In the genomic region with DNA sequence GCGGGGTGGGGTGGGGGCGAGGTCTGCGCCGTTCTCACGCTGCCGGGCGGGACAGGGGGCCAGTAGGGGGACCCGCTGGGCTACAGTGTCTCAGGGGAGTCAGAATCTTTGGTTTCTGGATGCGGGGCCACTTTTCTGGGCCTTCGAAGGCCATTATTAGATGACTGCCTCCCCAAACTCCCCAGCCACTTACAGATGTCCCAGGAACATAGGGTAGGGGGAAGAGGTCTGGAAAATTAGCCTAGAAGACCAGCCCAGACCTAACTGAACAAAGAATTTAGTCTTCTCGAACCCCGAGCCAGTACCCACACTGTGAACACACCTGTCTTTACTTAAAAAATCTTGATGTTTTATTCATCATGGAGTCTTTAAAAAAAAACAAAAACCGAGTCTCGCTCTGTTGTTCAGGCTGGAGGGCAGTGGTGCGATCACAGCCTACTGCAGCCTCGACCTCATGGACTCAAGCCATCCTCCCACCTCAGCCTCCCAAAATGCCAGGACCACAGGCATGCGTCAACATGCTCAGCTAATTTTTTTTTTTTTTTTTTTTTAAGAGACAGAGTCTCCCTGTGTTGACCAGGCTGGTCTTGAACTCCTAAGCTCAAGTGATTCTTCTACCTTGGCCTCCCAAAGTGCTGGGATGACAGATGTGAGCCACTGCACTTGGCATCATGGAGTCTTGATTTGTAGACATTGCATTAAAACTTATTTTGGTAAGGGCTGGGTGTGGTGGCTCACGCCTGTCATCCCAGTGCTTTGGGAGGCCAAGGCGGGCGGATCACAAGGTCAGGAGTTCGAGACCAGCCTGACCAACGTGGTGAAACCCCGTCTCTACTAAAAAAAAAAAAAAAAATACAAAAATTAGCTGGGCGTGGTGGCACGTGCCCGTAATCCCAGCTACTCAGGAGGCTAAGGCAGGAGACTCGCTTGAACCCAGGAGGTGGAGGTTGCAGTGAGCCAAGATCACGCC, we compare ENCODE assay signal across 9 cellular contexts. TPM values are rescaled to one million over a fixed set of nuclear protein-coding genes. Genes with fewer than 3 reads are reported as not detected.
DNase-seq lines count a peak whose midpoint lies in the region; ATAC-seq and TF ChIP-seq lines count a peak whose summit lies in the region.
"Had no signal": no experiment of that assay in that cellular context is flagged by ENCODE, and none has a peak within 500 bp of the region (broad histone marks: within the 10 kb centered on the region; RNA-seq: fewer than 3 reads in every experiment).

No MANE protein-coding gene starts in this region.

- peaks cover 14% of the 10 kb centered on the region for H3F3A ChIP-seq in SU-DHL-6 (ENCODE audit: insufficient read depth)

- DNase-seq in right atrium auricular region (ENCODE audit: low spot score) (no peak), gastrocnemius medialis (no peak), COLO829 (ENCODE audit: low spot score) (no peak)
- no peak for DNase-seq in activated naive CD4-positive, alpha-beta T cell treated with Interleukin-2 at 50 U/mL for 16 hours
- DNase-seq: NCI-H446 had no signal

- H3K9me3 ChIP-seq in SU-DHL-6 (ENCODE audit: insufficient read depth, low read length), result no peaks in the 10 kb centered on the region
- no peaks in the 10 kb centered on the region for H3K9me3 ChIP-seq in right atrium auricular region
- H3K9me3 ChIP-seq in gastrocnemius medialis, result no peaks in the 10 kb centered on the region

- H3K27me3 ChIP-seq in SU-DHL-6 (ENCODE audit: low read length) (no peaks in the 10 kb centered on the region), right atrium auricular region (no peaks in the 10 kb centered on the region), gastrocnemius medialis (no peaks in the 10 kb centered on the region)

- ATAC-seq in gastrocnemius medialis (no peak), HG03342 (IDR thresholded peaks at IDR 0.05; ENCODE audit: unreplicated experiment) (no peak), GM21825 (IDR thresholded peaks at IDR 0.05; ENCODE audit: unreplicated experiment) (no peak)

- in situ Hi-C loops in gastrocnemius medialis (cut with MboI; ENCODE audit: low sequenced_read_pairs in 4 of 4), result no loop called here

- no peak for TF ChIP-seq POLR2A in gastrocnemius medialis (IDR thresholded peaks at IDR 0.05)

- no peaks in the 10 kb centered on the region for H4K20me1 ChIP-seq in SU-DHL-6 (ENCODE audit: low read depth, low read length)

- H3K27ac ChIP-seq in SU-DHL-6 (ENCODE audit: low read depth, low read length) (peak overlapping the region; percentile 67), right atrium auricular region (peak overlapping the region; percentile 98), gastrocnemius medialis (peak overlapping the region; percentile 95 to 99 (median 98))

- peak overlapping the region; percentile 16; the same call in 1 of the 2 replicates for H3K9ac ChIP-seq in SU-DHL-6 (ENCODE audit: low read length)

- H3K9me2 ChIP-seq in SU-DHL-6 (replicated peaks; ENCODE audit: insufficient read depth, low read length), result no peaks in the 10 kb centered on the region

- H3K4me1 ChIP-seq in right atrium auricular region (peaks cover 0 to 77% of the 10 kb centered on the region in 2 donors), gastrocnemius medialis (peaks cover 63 to 75% of the 10 kb centered on the region in 2 donors)

- H3K36me3 ChIP-seq in SU-DHL-6 (ENCODE audit: low read length) (no peaks in the 10 kb centered on the region), right atrium auricular region (no peaks in the 10 kb centered on the region), gastrocnemius medialis (no peaks in the 10 kb centered on the region)

- H3K79me2 ChIP-seq in SU-DHL-6 (ENCODE audit: insufficient read depth, low read length), result peaks cover 16% of the 10 kb centered on the region

- H3K4me3 ChIP-seq in GM08714 (ENCODE audit: low read length) (peak overlapping the region; percentile 52; the same call in 1 of the 2 replicates), SU-DHL-6 (ENCODE audit: insufficient read depth, low read length, poor library complexity, severe bottlenecking) (peak overlapping the region; percentile 15), right atrium auricular region (peak overlapping the region; percentile 52 to 66), gastrocnemius medialis (peak overlapping the region; percentile 54 to 61 (median 56))

- TF ChIP-seq CTCF in SU-DHL-6 (IDR thresholded peaks at IDR 0.05; ENCODE audit: insufficient read depth, low read length, poor library complexity, severe bottlenecking), result no peak
- no peak for TF ChIP-seq CTCF in right atrium auricular region (IDR thresholded peaks at IDR 0.05)
- peak in 1 of 5 experiments; percentile 1 for TF ChIP-seq CTCF in gastrocnemius medialis (IDR thresholded peaks at IDR 0.05 in 4 of 5, conservative IDR thresholded peaks at IDR 0.05 in 1 of 5)

- intact Hi-C loops in gastrocnemius medialis (cut with DNase I; ENCODE audit: low total_unique reads), result loop anchor here (5.0 kb wide), 2 partner anchors 48 to 448 kb away; a partner anchor contains a TSS

- H2AFZ ChIP-seq in SU-DHL-6 (ENCODE audit: low read depth, low read length, severe bottlenecking), result no peak overlapping the region

- H3K4me2 ChIP-seq in SU-DHL-6 (ENCODE audit: low read depth, low read length, poor library complexity, severe bottlenecking), result peak overlapping the region; percentile 66

RNA-seq across cellular contexts. Expression of a gene that starts 3.3 kb away (rescaled TPM):
- total RNA-seq in right atrium auricular region (100 to 1,000 TPM; 105 to 256 TPM), gastrocnemius medialis (10 to 100 TPM; 18.3 to 95.5 (median 40.8) TPM)

RNA-seq across cellular contexts. Expression of a gene that starts 3.4 kb away (rescaled TPM):
- total RNA-seq in right atrium auricular region, result not detected
- total RNA-seq in gastrocnemius medialis, result not detected

RNA-seq across cellular contexts. Expression of a gene that starts 26.8 kb away (rescaled TPM):
- total RNA-seq in right atrium auricular region (100 to 1,000 TPM; 716 to 772 TPM), gastrocnemius medialis (1,000 to 10,000 TPM in 2 of 4 donors, 100 to 1,000 TPM in 2; 878 to 1,576 (median 1,106) TPM)

RNA-seq across cellular contexts. Expression of a gene that starts 37.2 kb away (rescaled TPM):
- total RNA-seq in right atrium auricular region (10 to 100 TPM; 23.0 to 23.7 TPM), gastrocnemius medialis (10 to 100 TPM; 14.9 to 35.9 (median 21.4) TPM)

RNA-seq across cellular contexts. Expression of a gene that starts 45.3 kb away (rescaled TPM):
- total RNA-seq in right atrium auricular region, result 1 to 10 TPM; 3.8 to 8.7 TPM
- 10 to 100 TPM in 2 of 4 donors, 1 to 10 TPM in 2; 4.1 to 11.1 (median 10.0) TPM for total RNA-seq in gastrocnemius medialis
